ENCODE assay signal across 18 cellular contexts in the genomic region with DNA sequence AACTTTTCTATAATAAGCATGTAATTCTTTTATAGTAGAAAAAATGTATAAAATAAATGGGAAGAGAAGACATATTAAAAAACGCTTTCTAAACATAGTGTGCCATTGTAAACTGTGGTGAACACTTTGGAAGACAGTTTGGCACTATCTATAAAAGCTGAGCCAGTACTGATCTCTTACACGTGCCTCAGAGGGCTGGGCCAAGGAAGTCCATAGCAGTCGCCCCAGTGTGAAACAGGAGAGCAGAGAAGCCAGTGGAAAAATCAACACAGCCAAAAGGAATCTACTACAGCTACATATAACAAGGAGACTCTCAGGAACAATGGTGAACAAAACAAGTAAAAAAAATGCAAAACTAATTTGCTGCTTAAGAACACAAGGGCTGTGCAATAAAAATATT. TPM values are rescaled to one million over a fixed set of nuclear protein-coding genes. Genes with fewer than 3 reads are reported as not detected.
DNase-seq lines count a peak whose midpoint lies in the region; ATAC-seq and TF ChIP-seq lines count a peak whose summit lies in the region.
"Had no signal": no experiment of that assay in that cellular context is flagged by ENCODE, and none has a peak within 500 bp of the region (broad histone marks: within the 10 kb centered on the region; RNA-seq: fewer than 3 reads in every experiment).

No MANE protein-coding gene starts in this region.

- no peak for DNase-seq in HFFc6
- DNase-seq in choroid plexus epithelial cell (ENCODE audit: low read depth): peak; percentile 31
- no peak for DNase-seq in left ventricle myocardium inferior
- DNase-seq in osteocyte (ENCODE audit: extremely low spot score, unreplicated experiment): no peak
- DNase-seq in HCEC 1CT: no peak
- DNase-seq in MG63: no peak
- DNase-seq: ACHN; CD4-positive, alpha-beta T cell; DMS79; KBM-7; NCI-H1092; NCI-H1694; NCI-H2107; NCI-H345 had no signal

- H3K27me3 Mint-ChIP-seq in HFFc6 (ENCODE audit: insufficient read depth): peaks cover 3% of the 10 kb centered on the region; the same call in 1 of the 2 replicates
- H3K27me3 Mint-ChIP-seq in osteocyte (ENCODE audit: unreplicated experiment): no peaks in the 10 kb centered on the region
- H3K27me3 Mint-ChIP-seq in stimulated activated memory B cell treated with anti-CD40 and anti-IgM and Interleukin-4, amounts not matched to agents 10 μg/mL and 1 μg/mL and 100 μg/mL, for 72 hours: no peaks in the 10 kb centered on the region
- H3K27me3 Mint-ChIP-seq: CD4-positive, alpha-beta T cell had no signal

- H3K27ac Mint-ChIP-seq in HFFc6: peak overlapping the region; percentile 56; the same call in 1 of the 2 replicates
- peak overlapping the region; percentile 69 for H3K27ac Mint-ChIP-seq in osteocyte (ENCODE audit: unreplicated experiment)
- no peak overlapping the region for H3K27ac Mint-ChIP-seq in stimulated activated memory B cell treated with anti-CD40 and anti-IgM and Interleukin-4, amounts not matched to agents 10 μg/mL and 1 μg/mL and 100 μg/mL, for 72 hours
- H3K27ac Mint-ChIP-seq: CD4-positive, alpha-beta T cell had no signal

- peak overlapping the region; percentile 22 for H3K27ac ChIP-seq in left ventricle myocardium inferior (replicated peaks)
- H3K27ac ChIP-seq: HL-60 had no signal

- intact Hi-C loops in left ventricle myocardium inferior (cut with micrococcal nuclease): no loop called here

- H3K9me3 Mint-ChIP-seq in HFFc6: no peaks in the 10 kb centered on the region
- H3K9me3 Mint-ChIP-seq in osteocyte (ENCODE audit: unreplicated experiment): no peaks in the 10 kb centered on the region
- H3K9me3 Mint-ChIP-seq in stimulated activated memory B cell treated with anti-CD40 and anti-IgM and Interleukin-4, amounts not matched to agents 10 μg/mL and 1 μg/mL and 100 μg/mL, for 72 hours: no peaks in the 10 kb centered on the region
- H3K9me3 Mint-ChIP-seq: CD4-positive, alpha-beta T cell had no signal

- TF ChIP-seq CTCF in HFFc6 (IDR thresholded peaks at IDR 0.05) (no peak), choroid plexus epithelial cell (conservative IDR thresholded peaks at IDR 0.05; ENCODE audit: low read depth, low read length) (no peak), left ventricle myocardium inferior (IDR thresholded peaks at IDR 0.05; ENCODE audit: borderline replicate concordance) (no peak), osteocyte (IDR thresholded peaks at IDR 0.05) (no peak)

- no peaks in the 10 kb centered on the region for H3K9me3 ChIP-seq in left ventricle myocardium inferior (replicated peaks)
- no peaks in the 10 kb centered on the region for H3K9me3 ChIP-seq in MG63

- no peaks in the 10 kb centered on the region for H3K27me3 ChIP-seq in left ventricle myocardium inferior (ENCODE audit: low read depth)
- no peaks in the 10 kb centered on the region for H3K27me3 ChIP-seq in MG63

- peaks cover 90% of the 10 kb centered on the region for H3K36me3 ChIP-seq in left ventricle myocardium inferior
- peaks cover 88% of the 10 kb centered on the region for H3K36me3 ChIP-seq in MG63

- H3K4me3 Mint-ChIP-seq in HFFc6 (no peak overlapping the region), osteocyte (ENCODE audit: unreplicated experiment) (no peak overlapping the region)
- no peak overlapping the region for H3K4me3 Mint-ChIP-seq in stimulated activated memory B cell treated with anti-CD40 and anti-IgM and Interleukin-4, amounts not matched to agents 10 μg/mL and 1 μg/mL and 100 μg/mL, for 72 hours
- H3K4me3 Mint-ChIP-seq: CD4-positive, alpha-beta T cell had no signal

- H3K4me3 ChIP-seq in choroid plexus epithelial cell (ENCODE audit: low read depth, low read length) (no peak overlapping the region), left ventricle myocardium inferior (no peak overlapping the region), MG63 (no peak overlapping the region)
- H3K4me3 ChIP-seq: GM12878 had no signal

- H3K36me3 Mint-ChIP-seq in HFFc6 (ENCODE audit: low read depth) (peaks cover 47% of the 10 kb centered on the region), osteocyte (ENCODE audit: unreplicated experiment) (peaks cover 45% of the 10 kb centered on the region)
- peaks cover 61% of the 10 kb centered on the region for H3K36me3 Mint-ChIP-seq in stimulated activated memory B cell treated with anti-CD40 and anti-IgM and Interleukin-4, amounts not matched to agents 10 μg/mL and 1 μg/mL and 100 μg/mL, for 72 hours

- no peak for ATAC-seq in GM21529 (IDR thresholded peaks at IDR 0.05; ENCODE audit: unreplicated experiment)
- ATAC-seq in stimulated activated memory B cell treated with anti-CD40 and anti-IgM and Interleukin-4, amounts not matched to agents 10 μg/mL and 1 μg/mL and 100 μg/mL, for 72 hours: no peak
- ATAC-seq: GM12878 had no signal

- H3K4me1 Mint-ChIP-seq in HFFc6 (ENCODE audit: low read depth): no peaks in the 10 kb centered on the region
- H3K4me1 Mint-ChIP-seq in osteocyte (ENCODE audit: unreplicated experiment): peaks cover 17% of the 10 kb centered on the region
- H3K4me1 Mint-ChIP-seq in stimulated activated memory B cell treated with anti-CD40 and anti-IgM and Interleukin-4, amounts not matched to agents 10 μg/mL and 1 μg/mL and 100 μg/mL, for 72 hours: peaks cover 5% of the 10 kb centered on the region

- peaks cover 14% of the 10 kb centered on the region for H3K4me1 ChIP-seq in left ventricle myocardium inferior

RNA-seq across cellular contexts. Expression of gene SEPHS1, which starts 20.6 kb away (rescaled TPM):
- 10 to 100 TPM; 34.1 to 49.3 (median 40.5) TPM for total RNA-seq in HFFc6 (2021; fragmentation: NEBNext Ultra II Directional; extraction: Animal tissue kit (Norgen Biotek cat#: 25700))
- 26.0 TPM for total RNA-seq in left ventricle myocardium inferior
- total RNA-seq in osteocyte: 67.5 and 72.1 TPM in 2 replicates
- total RNA-seq in MG63 (2014; rRNA removed; shearing (Covaris generic); ENCODE audit: low replicate concordance): 82.1 and 109 TPM in 2 replicates

RNA-seq across cellular contexts. Expression of gene PHYH, which starts 27.7 kb away (rescaled TPM):
- total RNA-seq in HFFc6 (2021; fragmentation: NEBNext Ultra II Directional; extraction: Animal tissue kit (Norgen Biotek cat#: 25700)): 10 to 100 TPM; 17.2 to 20.3 (median 17.6) TPM
- total RNA-seq in left ventricle myocardium inferior: 163 TPM
- 21.6 and 22.1 TPM in 2 replicates for total RNA-seq in osteocyte
- 7.2 and 12.7 TPM in 2 replicates for total RNA-seq in MG63 (2014; rRNA removed; shearing (Covaris generic); ENCODE audit: low replicate concordance)
